ENCODE assay signal across 23 cellular contexts in genomic region chr15:100893261-100893963, GRCh38. TPM values are rescaled to one million over a fixed set of nuclear protein-coding genes. Genes with fewer than 3 reads are reported as not detected.
"Had no signal": no experiment of that assay in that cellular context is flagged by ENCODE, and none has a peak within 500 bp of the region (broad histone marks: within the 10 kb centered on the region; RNA-seq: fewer than 3 reads in every experiment).

No MANE protein-coding gene starts in this region.

- H3K4me3 Mint-ChIP-seq: activated B cell treated with CpG ODN at 0.5 μM for 24 hours; activated CD4-positive, alpha-beta T cell treated with anti-CD3 and anti-CD28 coated beads, Interleukin-2, amount 10 ng/mL, durations not matched to agents 24 days and 14 days; activated CD8-positive, alpha-beta memory T cell treated with anti-CD3 and anti-CD28 coated beads, Interleukin-2, amount 10 ng/mL, durations not matched to agents 7 days and 5 days; activated T-cell treated with anti-CD3 and anti-CD28 coated beads, Interleukin-2, amount 50 U/mL, for 24 hours; brain; T-helper 1 cell treated with Interleukin-12 subunit alpha and Interleukin-12 subunit beta and Interleukin-4 antibody, amounts not matched to agents 30 μg/mL and 1 μg/mL, for 36 hours had no signal

- DNase-seq: activated B cell treated with CpG ODN at 0.5 μM for 24 hours; activated CD4-positive, alpha-beta T cell treated with anti-CD3 and anti-CD28 coated beads for 1 hour; activated CD4-positive, alpha-beta T cell treated with anti-CD3 and anti-CD28 coated beads, Interleukin-2, amount 10 ng/mL, durations not matched to agents 24 days and 14 days; activated CD4-positive, alpha-beta T cell treated with anti-CD3 and anti-CD28 coated beads, Interleukin-2, amount 50 U/mL, for 48 hours; activated CD8-positive, alpha-beta memory T cell treated with anti-CD3 and anti-CD28 coated beads, Interleukin-2, amount 10 ng/mL, durations not matched to agents 7 days and 5 days; activated effector memory CD4-positive, alpha-beta T cell treated with anti-CD3 and anti-CD28 coated beads, Interleukin-2, amount 50 U/mL, for 16 hours; activated naive CD4-positive, alpha-beta T cell treated with Interleukin-2 at 50 U/mL for 16 hours; activated T-cell treated with anti-CD3 and anti-CD28 coated beads, Interleukin-2, amount 50 U/mL, for 24 hours; amygdala; MG63; MV-4-11; NCI-H1105; NCI-H1436; NCI-H1694 treated with DMSO at 0.1 percent for 48 hours; NCI-H2029 treated with DMSO at 0.1 percent for 48 hours; NCI-H510A treated with DMSO at 0.1 percent for 48 hours; NCI-H69; NK-92 treated with Interleukin-12 subunit alpha and Interleukin-12 subunit beta, amount 100 ng/mL, for 24 hours; SIG-M5 had no signal

- H3K4me1 Mint-ChIP-seq: activated B cell treated with CpG ODN at 0.5 μM for 24 hours; activated CD4-positive, alpha-beta T cell treated with anti-CD3 and anti-CD28 coated beads, Interleukin-2, amount 10 ng/mL, durations not matched to agents 24 days and 14 days; activated CD8-positive, alpha-beta memory T cell treated with anti-CD3 and anti-CD28 coated beads, Interleukin-2, amount 10 ng/mL, durations not matched to agents 7 days and 5 days had no signal

- H3K9me3 Mint-ChIP-seq: activated B cell treated with CpG ODN at 0.5 μM for 24 hours; activated CD4-positive, alpha-beta T cell treated with anti-CD3 and anti-CD28 coated beads, Interleukin-2, amount 10 ng/mL, durations not matched to agents 24 days and 14 days; activated naive CD4-positive, alpha-beta T cell treated with anti-CD3 and anti-CD28 coated beads, Interleukin-2, amount 50 U/mL, for 72 hours; activated T-cell treated with anti-CD3 and anti-CD28 coated beads, Interleukin-2, amount 50 U/mL, for 24 hours; T-helper 1 cell treated with Interleukin-12 subunit alpha and Interleukin-12 subunit beta and Interleukin-4 antibody, amounts not matched to agents 30 μg/mL and 1 μg/mL, for 36 hours had no signal

- H3K36me3 Mint-ChIP-seq: activated CD8-positive, alpha-beta memory T cell treated with anti-CD3 and anti-CD28 coated beads, Interleukin-2, amount 10 ng/mL, durations not matched to agents 7 days and 5 days; activated naive CD4-positive, alpha-beta T cell treated with anti-CD3 and anti-CD28 coated beads, Interleukin-2, amount 50 U/mL, for 72 hours; brain had no signal

- H3K27ac ChIP-seq: SK-N-MC had no signal

- H3K27ac Mint-ChIP-seq: activated B cell treated with CpG ODN at 0.5 μM for 24 hours; activated CD4-positive, alpha-beta T cell treated with anti-CD3 and anti-CD28 coated beads, Interleukin-2, amount 10 ng/mL, durations not matched to agents 24 days and 14 days; activated CD8-positive, alpha-beta memory T cell treated with anti-CD3 and anti-CD28 coated beads, Interleukin-2, amount 10 ng/mL, durations not matched to agents 7 days and 5 days; activated naive CD4-positive, alpha-beta T cell treated with anti-CD3 and anti-CD28 coated beads, Interleukin-2, amount 50 U/mL, for 72 hours; activated T-cell treated with anti-CD3 and anti-CD28 coated beads, Interleukin-2, amount 50 U/mL, for 24 hours; brain; T-helper 1 cell treated with Interleukin-12 subunit alpha and Interleukin-12 subunit beta and Interleukin-4 antibody, amounts not matched to agents 30 μg/mL and 1 μg/mL, for 36 hours had no signal

- ATAC-seq: activated CD8-positive, alpha-beta memory T cell treated with anti-CD3 and anti-CD28 coated beads, Interleukin-2, amount 10 ng/mL, durations not matched to agents 7 days and 5 days; activated naive CD4-positive, alpha-beta T cell treated with anti-CD3 and anti-CD28 coated beads, Interleukin-2, amount 50 U/mL, for 72 hours had no signal

RNA-seq across cellular contexts. Expression of gene ALDH1A3, which starts 13.8 kb away (rescaled TPM):
- total RNA-seq: activated B cell treated with CpG ODN at 0.5 μM for 24 hours; activated CD4-positive, alpha-beta T cell treated with anti-CD3 and anti-CD28 coated beads, Interleukin-2, amount 10 ng/mL, durations not matched to agents 24 days and 14 days; activated CD8-positive, alpha-beta memory T cell treated with anti-CD3 and anti-CD28 coated beads, Interleukin-2, amount 10 ng/mL, durations not matched to agents 7 days and 5 days; activated naive CD4-positive, alpha-beta T cell treated with anti-CD3 and anti-CD28 coated beads, Interleukin-2, amount 50 U/mL, for 72 hours had no signal
